14 cellular contexts compared by ENCODE assay signal in the genomic region with DNA sequence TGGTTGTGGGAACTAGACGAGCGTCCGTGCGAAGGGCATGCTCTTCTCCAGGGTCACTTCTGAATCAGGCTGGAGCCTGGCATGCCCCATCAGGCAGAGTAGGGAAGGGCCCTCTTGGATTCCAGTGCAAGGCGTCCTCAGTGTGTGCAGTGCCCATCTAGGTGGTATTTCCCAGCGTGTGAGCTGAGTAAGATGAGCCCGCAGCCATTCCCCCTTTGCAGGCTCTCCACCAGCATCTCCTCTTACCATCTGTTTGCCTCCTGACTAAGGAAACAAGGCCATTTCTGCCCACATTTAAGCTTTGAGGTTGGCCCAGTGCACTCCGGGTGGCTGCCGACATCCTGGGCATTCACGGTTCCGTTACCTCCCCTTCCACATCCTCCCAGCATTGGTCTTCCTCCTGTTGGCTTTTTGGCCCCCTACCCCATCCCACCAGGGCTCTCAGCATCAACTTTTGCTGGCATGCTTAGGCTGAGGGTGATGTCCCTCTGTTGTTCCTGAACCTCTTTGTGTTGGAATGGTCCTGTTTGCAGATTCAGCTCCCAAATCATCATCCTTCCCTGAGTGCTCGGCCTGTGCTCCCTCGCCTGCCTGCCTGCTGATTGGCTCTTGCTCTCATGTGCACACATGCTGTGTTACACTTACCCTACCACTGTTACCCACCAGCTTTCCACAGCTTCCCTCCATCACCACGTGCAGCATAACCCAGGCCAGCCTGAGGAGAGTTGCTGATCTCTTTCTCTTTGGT. TPM values are rescaled to one million over a fixed set of nuclear protein-coding genes. Genes with fewer than 3 reads are reported as not detected.
DNase-seq lines count a peak whose midpoint lies in the region; ATAC-seq and TF ChIP-seq lines count a peak whose summit lies in the region.
"Had no signal": no experiment of that assay in that cellular context is flagged by ENCODE, and none has a peak within 500 bp of the region (broad histone marks: within the 10 kb centered on the region; RNA-seq: fewer than 3 reads in every experiment).

No MANE protein-coding gene starts in this region.

- no TSS peak for BruUV-seq in Caco-2 (replicated peaks; lab: Mats Ljungman, UMichigan)

- H3K4me1 ChIP-seq in skeletal muscle tissue (ENCODE audit: control insufficient read depth in 3 of 3, insufficient read depth in 3 of 3, low read length in 3 of 3) = peaks cover 67 to 86% (median 80%) of the 10 kb centered on the region in 3 donors
- peaks cover 5% of the 10 kb centered on the region; the same call in 1 of the 2 replicates for H3K4me1 ChIP-seq in Caco-2

- peaks cover 15% of the 10 kb centered on the region for H3K36me3 Mint-ChIP-seq in T-cell
- peaks cover 37% of the 10 kb centered on the region for H3K36me3 Mint-ChIP-seq in effector memory CD8-positive, alpha-beta T cell (ENCODE audit: insufficient read depth)
- H3K36me3 Mint-ChIP-seq in Caco-2 (ENCODE audit: insufficient read depth, unreplicated experiment) = peaks cover 49% of the 10 kb centered on the region

- peak overlapping the region; percentile 75 for H3K27ac ChIP-seq in skeletal muscle tissue (ENCODE audit: low read depth, low read length)
- H3K27ac ChIP-seq: 22Rv1, hepatocyte had no signal

- no peaks in the 10 kb centered on the region for H3K9me3 ChIP-seq in skeletal muscle tissue (ENCODE audit: control insufficient read depth in 3 of 3, low read length in 3 of 3)
- H3K9me3 ChIP-seq in Caco-2 = no peaks in the 10 kb centered on the region

- H3K4me3 ChIP-seq in skeletal muscle tissue (ENCODE audit: low read length in 3 of 3) = peak overlapping the region in 1 of 3 donors; percentile 22
- H3K4me3 ChIP-seq in Caco-2 (ENCODE audit: low read depth, low read length) = no peak overlapping the region
- H3K4me3 ChIP-seq: hepatocyte had no signal

- peak in 3 of 4 experiments; percentile 38 to 50 (median 44) for ATAC-seq in T-cell (replicated peaks in 1 of 4)
- peak; percentile 23 for ATAC-seq in effector memory CD8-positive, alpha-beta T cell (replicated peaks)

- TF ChIP-seq CTCF in Caco-2 (IDR thresholded peaks at IDR 0.05; ENCODE audit: insufficient read depth in 1 of 2, low read depth in 1 of 2, low read length in 1 of 2, severe bottlenecking in 1 of 2, unreplicated experiment in 1 of 2) = no peak

- H3K4me3 Mint-ChIP-seq in T-cell = peak overlapping the region in 1 of 3 donors; percentile 48
- H3K4me3 Mint-ChIP-seq in effector memory CD8-positive, alpha-beta T cell = no peak overlapping the region
- H3K4me3 Mint-ChIP-seq in Caco-2 (ENCODE audit: unreplicated experiment) = no peak overlapping the region

- H3K27me3 Mint-ChIP-seq in T-cell (no peaks in the 10 kb centered on the region), Caco-2 (ENCODE audit: insufficient read depth, unreplicated experiment) (no peaks in the 10 kb centered on the region)
- no peaks in the 10 kb centered on the region for H3K27me3 Mint-ChIP-seq in effector memory CD8-positive, alpha-beta T cell

- H3K27ac Mint-ChIP-seq in T-cell (peak overlapping the region; percentile 82 to 85), Caco-2 (ENCODE audit: unreplicated experiment) (no peak overlapping the region)
- H3K27ac Mint-ChIP-seq in effector memory CD8-positive, alpha-beta T cell = peak overlapping the region; percentile 38 to 68

- CTCF ChIA-PET in T-cell (lab: Charles Lee) (interaction anchor here (0.6 to 1.1 kb wide), 5 partner anchors 18 to 105 kb away, joined by 3 to 5 read pairs (median 3); no protein-coding TSS in a partner anchor), Caco-2 (lab: Charles Lee) (interaction anchor here (1.0 to 1.2 kb wide), 2 partner anchors 12 to 119 kb away, joined by 3 read pairs; a partner anchor contains a TSS), HEK293T (lab: Yijun Ruan, JAX) (interaction anchor here (0.6 kb wide), 1 partner anchor 444 kb away, joined by 6 read pairs; no protein-coding TSS in a partner anchor)

- H3K9ac ChIP-seq in skeletal muscle tissue (ENCODE audit: low read depth in 1 of 3, low read length in 3 of 3) = no peak overlapping the region

- intact Hi-C loops in Caco-2 (cut with micrococcal nuclease; ENCODE audit: unreplicated experiment) = no loop called here

- no peaks in the 10 kb centered on the region for H3K27me3 ChIP-seq in skeletal muscle tissue (ENCODE audit: control insufficient read depth in 3 of 3, insufficient read depth in 3 of 3, low read length in 3 of 3)
- H3K27me3 ChIP-seq in Caco-2 (replicated peaks; ENCODE audit: control insufficient read depth, insufficient read depth, low read length) = no peaks in the 10 kb centered on the region
- H3K27me3 ChIP-seq: hepatocyte had no signal

- H3K4me1 Mint-ChIP-seq in T-cell (peaks cover 38 to 53% (median 51%) of the 10 kb centered on the region in 3 donors), Caco-2 (ENCODE audit: low read depth, unreplicated experiment) (no peaks in the 10 kb centered on the region)
- H3K4me1 Mint-ChIP-seq in effector memory CD8-positive, alpha-beta T cell (ENCODE audit: low read depth in 2 of 2) = peaks cover 28 to 33% of the 10 kb centered on the region in 2 donors

- peak; percentile 62 for DNase-seq in NCI-H2171 treated with DMSO at 0.1 percent for 48 hours (lab: John Stamatoyannopoulos, UW)
- DNase-seq in NCI-H2171 (lab: John Stamatoyannopoulos, UW) = no peak
- DNase-seq in T-cell = peak in 3 of 34 experiments; percentile 13 to 22 (median 17)
- no peak for DNase-seq in effector memory CD8-positive, alpha-beta T cell
- no peak for DNase-seq in kidney tubule cell (ENCODE audit: low spot score)
- DNase-seq in Caco-2 = no peak
- no peak for DNase-seq in HEK293T (ENCODE audit: extremely low spot score)
- DNase-seq: DMS153; effector CD8-positive, alpha-beta T cell; NCI-H187; retina had no signal

- POLR2A ChIA-PET in T-cell (lab: Charles Lee) = interaction anchor here in 1 of 2 donors (0.5 to 1.0 kb wide), 2 partner anchors 16 to 61 kb away, joined by 5 to 6 read pairs; no protein-coding TSS in a partner anchor
- POLR2A ChIA-PET in Caco-2 (lab: Charles Lee) = no interaction called here
- POLR2A ChIA-PET in HEK293T (lab: Yijun Ruan, JAX) = interaction anchor here (1.1 kb wide), 1 partner anchor 11 kb away, joined by 3 read pairs; a partner anchor contains a TSS

- H3K36me3 ChIP-seq in skeletal muscle tissue (ENCODE audit: control insufficient read depth in 3 of 3, insufficient read depth in 3 of 3, low read length in 3 of 3) (peaks cover 27 to 33% (median 30%) of the 10 kb centered on the region in 3 donors), Caco-2 (ENCODE audit: control insufficient read depth, insufficient read depth, low read length) (peaks cover 5% of the 10 kb centered on the region)

- H3K9me3 Mint-ChIP-seq in T-cell (no peaks in the 10 kb centered on the region), Caco-2 (ENCODE audit: unreplicated experiment) (no peaks in the 10 kb centered on the region)
- no peaks in the 10 kb centered on the region for H3K9me3 Mint-ChIP-seq in effector memory CD8-positive, alpha-beta T cell

TF ChIP-seq in HEK293T, 16 proteins besides CTCF, POLR2A, EP300 and RAD21:
- TF ChIP-seq NFRKB (IDR thresholded peaks at IDR 0.05) = no peak

RNA-seq across cellular contexts. Expression of a gene that starts 11.8 kb away (rescaled TPM):
- total RNA-seq in T-cell (10 to 100 TPM; 24.1 to 41.4 (median 37.4) TPM), skeletal muscle tissue (27.1 TPM), Caco-2 (2022) (12.9 and 14.0 TPM in 2 replicates)
